8 cellular contexts compared by ENCODE assay signal in the genomic region with DNA sequence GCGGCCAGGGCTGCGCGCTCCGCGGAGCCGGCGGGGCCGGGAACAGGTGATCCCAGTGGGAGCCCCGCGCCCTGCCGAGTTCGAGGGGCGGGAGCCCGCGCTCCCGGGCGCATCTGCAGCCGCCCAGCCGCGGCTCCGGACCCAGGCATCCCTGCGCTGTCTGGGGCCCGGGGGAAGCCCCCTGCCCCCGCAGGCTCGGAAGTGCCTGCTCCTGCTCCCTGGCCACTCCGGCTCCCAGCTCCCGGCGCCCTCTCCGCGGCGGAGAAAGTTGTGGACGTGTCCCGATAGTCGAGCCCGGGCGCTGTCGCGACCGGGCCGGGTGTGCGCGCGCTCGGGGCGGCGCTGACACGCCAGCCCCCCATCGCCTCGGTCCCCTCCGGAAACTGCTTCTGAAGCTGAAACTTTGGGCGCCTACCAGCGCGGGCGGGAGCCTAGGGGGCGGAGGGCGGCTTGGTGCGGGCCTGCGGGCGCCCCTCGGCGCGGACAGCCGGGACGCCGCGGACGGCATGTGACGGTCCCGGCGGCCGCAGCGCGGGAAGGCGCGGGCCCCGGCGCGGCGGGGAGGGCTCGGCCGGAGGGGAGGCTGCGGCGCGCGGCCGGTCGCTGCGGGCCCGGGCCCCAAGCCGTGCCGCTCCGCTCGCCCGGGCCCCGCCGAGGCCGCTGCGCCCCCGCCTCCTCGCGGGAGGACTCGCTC. TPM values are rescaled to one million over a fixed set of nuclear protein-coding genes. Genes with fewer than 3 reads are reported as not detected.
DNase-seq lines count a peak whose midpoint lies in the region; ATAC-seq and TF ChIP-seq lines count a peak whose summit lies in the region.

No MANE protein-coding gene starts in this region.

- H3K4me2 ChIP-seq in fibroblast of lung (ENCODE audit: extremely low read depth, insufficient read depth, low read length): peak overlapping the region; percentile 71

- ATAC-seq in GM19452 (IDR thresholded peaks at IDR 0.05; ENCODE audit: unreplicated experiment) (peak; percentile 20), esophagus mucosa (no peak)

- H3K9me3 Mint-ChIP-seq in progenitor cell of endocrine pancreas (ENCODE audit: low read depth): no peaks in the 10 kb centered on the region

- no peaks in the 10 kb centered on the region for H3K36me3 ChIP-seq in fibroblast of lung (ENCODE audit: control insufficient read depth, insufficient read depth, low read length)

- no peak overlapping the region for H2AFZ ChIP-seq in fibroblast of lung (ENCODE audit: low read length)

- peak; percentile 33 for DNase-seq in AG08396 (ENCODE audit: low spot score)
- DNase-seq in activated CD4-positive, alpha-beta T cell treated with anti-CD3 and anti-CD28 coated beads for 48 hours: peak; percentile 35
- DNase-seq in fibroblast of lung (ENCODE audit: low read depth in 2 of 2): no peak
- no peak for DNase-seq in progenitor cell of endocrine pancreas (ENCODE audit: low spot score, unreplicated experiment)
- no peak for DNase-seq in dedifferentiated amniotic fluid mesenchymal stem cell (ENCODE audit: extremely low spot score)
- no peak for DNase-seq in NCI-H187 (lab: John Stamatoyannopoulos, UW)

- no peak overlapping the region for H3K27ac Mint-ChIP-seq in progenitor cell of endocrine pancreas

- H3K4me3 Mint-ChIP-seq in progenitor cell of endocrine pancreas (ENCODE audit: low read depth): peak overlapping the region; percentile 42

- peaks cover 69% of the 10 kb centered on the region for H3K27me3 Mint-ChIP-seq in progenitor cell of endocrine pancreas

- no peak overlapping the region for H3K27ac ChIP-seq in fibroblast of lung (ENCODE audit: insufficient read depth, low read length)

- H3K36me3 Mint-ChIP-seq in progenitor cell of endocrine pancreas (ENCODE audit: insufficient read depth): no peaks in the 10 kb centered on the region

- H4K20me1 ChIP-seq in fibroblast of lung (ENCODE audit: control insufficient read depth, extremely low read depth, insufficient read depth, low read length): no peaks in the 10 kb centered on the region

- H3K9ac ChIP-seq in fibroblast of lung (ENCODE audit: insufficient read depth, low read length): peak overlapping the region; percentile 50

- H3K4me1 Mint-ChIP-seq in progenitor cell of endocrine pancreas (ENCODE audit: low read depth): peaks cover 6% of the 10 kb centered on the region

- H3K9me3 ChIP-seq in fibroblast of lung (ENCODE audit: control insufficient read depth, insufficient read depth, low read depth, low read length): no peaks in the 10 kb centered on the region

- peaks cover 28% of the 10 kb centered on the region for H3K27me3 ChIP-seq in fibroblast of lung (ENCODE audit: control insufficient read depth, insufficient read depth, low read length)

- H3K4me1 ChIP-seq in fibroblast of lung (ENCODE audit: control insufficient read depth, extremely low read depth, insufficient read depth, low read length): no peaks in the 10 kb centered on the region

- H3K79me2 ChIP-seq in fibroblast of lung (ENCODE audit: control insufficient read depth, insufficient read depth, low read length): no peaks in the 10 kb centered on the region

- no peak for TF ChIP-seq CTCF in fibroblast of lung (conservative IDR thresholded peaks at IDR 0.05 in 1 of 2, IDR thresholded peaks at IDR 0.05 in 1 of 2; ENCODE audit: low read depth in 1 of 2, low read length in 2 of 2)
- no peak for TF ChIP-seq CTCF in progenitor cell of endocrine pancreas (IDR thresholded peaks at IDR 0.05; ENCODE audit: unreplicated experiment)

- H3K4me3 ChIP-seq in fibroblast of lung (replicated peaks in 1 of 4; ENCODE audit: control extremely low read depth in 1 of 4, insufficient read depth in 1 of 4, low read depth in 3 of 4, low read length in 4 of 4): peak overlapping the region in 3 of 4 experiments; percentile 57 to 73 (median 59)

RNA-seq across cellular contexts. Expression of a gene that starts 0.5 kb away (rescaled TPM):
- total RNA-seq in fibroblast of lung (14.6 and 17.7 TPM in 2 replicates), progenitor cell of endocrine pancreas (4.8 and 5.1 TPM in 2 replicates), esophagus mucosa (2.6 TPM)
- 10.4 and 51.4 TPM in 2 replicates for polyA plus RNA-seq in fibroblast of lung
- polyA plus RNA-seq in fibroblast of lung (2012): 7.5 and 52.0 TPM in 2 replicates
- polyA minus RNA-seq in fibroblast of lung (ENCODE audit: low replicate concordance): 13.1 and 106 TPM in 2 replicates

Comparison
In these comparisons a context has a peak if more than half of its experiments do, and no peak if none do; other contexts are left out.
1. DNase-seq: peak in AG08396 (single experiment) and activated CD4-positive, alpha-beta T cell treated with anti-CD3 and anti-CD28 coated beads for 48 hours (single experiment); none in fibroblast of lung (0 of 2), progenitor cell of endocrine pancreas (single experiment), dedifferentiated amniotic fluid mesenchymal stem cell (single experiment) and NCI-H187 (0 of 2).